Comparison of ENCODE assay signal across 8 cellular contexts in genomic region chr10:18610517-18610916, GRCh38. TPM values are rescaled to one million over a fixed set of nuclear protein-coding genes. Genes with fewer than 3 reads are reported as not detected.
A peak's percentile ranks its signal among the peaks of the same experiment; 100 is the strongest.
DNase-seq lines count a peak whose midpoint lies in the region; ATAC-seq and TF ChIP-seq lines count a peak whose summit lies in the region.

No MANE protein-coding gene starts in this region.

- H3K9ac ChIP-seq in neural progenitor cell: no peak overlapping the region

- H3K4me1 Mint-ChIP-seq in neural progenitor cell: peaks cover 6% of the 10 kb centered on the region
- H3K4me1 Mint-ChIP-seq in CD8-positive, alpha-beta T cell (ENCODE audit: low read depth): no peaks in the 10 kb centered on the region
- H3K4me1 Mint-ChIP-seq in activated naive CD4-positive, alpha-beta T cell treated with anti-CD3 and anti-CD28 coated beads, Interleukin-2, amount 10 ng/mL, durations not matched to agents 7 days and 5 days: no peaks in the 10 kb centered on the region

- DNase-seq in EH (ENCODE audit: low read depth) (peak; percentile 77), NCI-H510A treated with DMSO at 0.1 percent for 48 hours (lab: John Stamatoyannopoulos, UW) (peak; percentile 41), epithelial cell of proximal tubule (ENCODE audit: low read depth) (peak; percentile 90), neural progenitor cell (ENCODE audit: low spot score) (peak; percentile 2), NCI-H1694 (lab: John Stamatoyannopoulos, UW) (no peak)
- DNase-seq in CD8-positive, alpha-beta T cell: no peak
- no peak for DNase-seq in activated naive CD4-positive, alpha-beta T cell treated with anti-CD3 and anti-CD28 coated beads, Interleukin-2, amount 10 ng/mL, durations not matched to agents 7 days and 5 days

- no peak overlapping the region for H3K4me3 Mint-ChIP-seq in neural progenitor cell
- H3K4me3 Mint-ChIP-seq in CD8-positive, alpha-beta T cell: no peak overlapping the region
- no peak overlapping the region for H3K4me3 Mint-ChIP-seq in activated naive CD4-positive, alpha-beta T cell treated with anti-CD3 and anti-CD28 coated beads, Interleukin-2, amount 10 ng/mL, durations not matched to agents 7 days and 5 days

- intact Hi-C loops in CD8-positive, alpha-beta T cell (cut with DNase I, micrococcal nuclease): no loop called here

- CTCF ChIA-PET in CD8-positive, alpha-beta T cell (lab: Charles Lee): no interaction called here
- CTCF ChIA-PET in activated naive CD4-positive, alpha-beta T cell treated with anti-CD3 and anti-CD28 coated beads, Interleukin-2, amount 10 ng/mL, durations not matched to agents 7 days and 5 days (lab: Charles Lee): interaction anchor here (0.7 kb wide), 1 partner anchor 1155 kb away, joined by 3 read pairs; no protein-coding TSS in a partner anchor

- H3K4me3 ChIP-seq in epithelial cell of proximal tubule (ENCODE audit: low read depth, low read length): no peak overlapping the region
- H3K4me3 ChIP-seq in neural progenitor cell: no peak overlapping the region
- H3K4me3 ChIP-seq in CD8-positive, alpha-beta T cell (ENCODE audit: low read depth, low read length): no peak overlapping the region

- no peak for ATAC-seq in CD8-positive, alpha-beta T cell
- no peak for ATAC-seq in GM18909 (IDR thresholded peaks at IDR 0.05; ENCODE audit: poor library complexity, unreplicated experiment)

- H3K79me2 ChIP-seq in neural progenitor cell (ENCODE audit: low read depth): no peaks in the 10 kb centered on the region

- no peak for TF ChIP-seq CTCF in epithelial cell of proximal tubule (conservative IDR thresholded peaks at IDR 0.05; ENCODE audit: low read depth, low read length)
- TF ChIP-seq CTCF in neural progenitor cell (IDR thresholded peaks at IDR 0.05): no peak
- TF ChIP-seq CTCF in CD8-positive, alpha-beta T cell (IDR thresholded peaks at IDR 0.05): no peak

- H3K27me3 ChIP-seq in neural progenitor cell: no peaks in the 10 kb centered on the region
- no peaks in the 10 kb centered on the region for H3K27me3 ChIP-seq in CD8-positive, alpha-beta T cell (ENCODE audit: insufficient read depth, low read length)

- no peaks in the 10 kb centered on the region for H3K9me3 ChIP-seq in neural progenitor cell (ENCODE audit: low read depth)
- no peaks in the 10 kb centered on the region for H3K9me3 ChIP-seq in CD8-positive, alpha-beta T cell (ENCODE audit: low read length)

- H3K27me3 Mint-ChIP-seq in neural progenitor cell (ENCODE audit: insufficient read depth, low read depth): no peaks in the 10 kb centered on the region
- H3K27me3 Mint-ChIP-seq in CD8-positive, alpha-beta T cell (ENCODE audit: low read depth): no peaks in the 10 kb centered on the region
- no peaks in the 10 kb centered on the region for H3K27me3 Mint-ChIP-seq in activated naive CD4-positive, alpha-beta T cell treated with anti-CD3 and anti-CD28 coated beads, Interleukin-2, amount 10 ng/mL, durations not matched to agents 7 days and 5 days

- no peaks in the 10 kb centered on the region for H3F3A ChIP-seq in neural progenitor cell (ENCODE audit: low read depth)

- H3K9me3 Mint-ChIP-seq in neural progenitor cell: no peaks in the 10 kb centered on the region
- H3K9me3 Mint-ChIP-seq in CD8-positive, alpha-beta T cell: no peaks in the 10 kb centered on the region
- no peaks in the 10 kb centered on the region for H3K9me3 Mint-ChIP-seq in activated naive CD4-positive, alpha-beta T cell treated with anti-CD3 and anti-CD28 coated beads, Interleukin-2, amount 10 ng/mL, durations not matched to agents 7 days and 5 days

- no peak overlapping the region for H2AFZ ChIP-seq in neural progenitor cell (replicated peaks)

- no peak overlapping the region for H3K27ac ChIP-seq in neural progenitor cell
- no peak overlapping the region for H3K27ac ChIP-seq in CD8-positive, alpha-beta T cell (ENCODE audit: low read depth, low read length)

- peaks cover 10% of the 10 kb centered on the region for H3K36me3 ChIP-seq in neural progenitor cell
- H3K36me3 ChIP-seq in CD8-positive, alpha-beta T cell (ENCODE audit: insufficient read depth, low read length): peaks cover 9% of the 10 kb centered on the region

- H3K4me1 ChIP-seq in neural progenitor cell: no peaks in the 10 kb centered on the region
- H3K4me1 ChIP-seq in CD8-positive, alpha-beta T cell (ENCODE audit: insufficient read depth, low read length): no peaks in the 10 kb centered on the region

- no peak overlapping the region for H3K4me2 ChIP-seq in neural progenitor cell

- no peaks in the 10 kb centered on the region for H4K20me1 ChIP-seq in neural progenitor cell (ENCODE audit: low read depth)

- POLR2A ChIA-PET in CD8-positive, alpha-beta T cell (lab: Charles Lee): no interaction called here

- H3K27ac Mint-ChIP-seq in neural progenitor cell: peak overlapping the region; percentile 72
- no peak overlapping the region for H3K27ac Mint-ChIP-seq in CD8-positive, alpha-beta T cell
- H3K27ac Mint-ChIP-seq in activated naive CD4-positive, alpha-beta T cell treated with anti-CD3 and anti-CD28 coated beads, Interleukin-2, amount 10 ng/mL, durations not matched to agents 7 days and 5 days: no peak overlapping the region

- H3K36me3 Mint-ChIP-seq in neural progenitor cell: peaks cover 16% of the 10 kb centered on the region
- H3K36me3 Mint-ChIP-seq in CD8-positive, alpha-beta T cell: peaks cover 67% of the 10 kb centered on the region
- peaks cover 18% of the 10 kb centered on the region for H3K36me3 Mint-ChIP-seq in activated naive CD4-positive, alpha-beta T cell treated with anti-CD3 and anti-CD28 coated beads, Interleukin-2, amount 10 ng/mL, durations not matched to agents 7 days and 5 days

RNA-seq across cellular contexts. Expression of gene NSUN6, which starts 40.9 kb away (rescaled TPM):
- total RNA-seq in epithelial cell of proximal tubule (5.4 and 7.2 TPM in 2 replicates), neural progenitor cell (ENCODE audit: low replicate concordance) (20.3 and 21.9 TPM in 2 replicates)
- 10 to 100 TPM; 21.8 to 22.4 TPM for total RNA-seq in CD8-positive, alpha-beta T cell

RNA-seq across cellular contexts. Expression of gene ARL5B, which starts 48.7 kb away (rescaled TPM):
- total RNA-seq in epithelial cell of proximal tubule (20.6 and 22.4 TPM in 2 replicates), neural progenitor cell (ENCODE audit: low replicate concordance) (73.5 and 108 TPM in 2 replicates)
- total RNA-seq in CD8-positive, alpha-beta T cell: 10 to 100 TPM; 12.2 to 12.4 TPM

Comparison
In these comparisons a context has a peak if more than half of its experiments do, and no peak if none do; other contexts are left out.
1. DNase-seq: peak in EH (single experiment), NCI-H510A treated with DMSO at 0.1 percent for 48 hours (single experiment), epithelial cell of proximal tubule (single experiment) and neural progenitor cell (single experiment); none in CD8-positive, alpha-beta T cell (0 of 7), activated naive CD4-positive, alpha-beta T cell treated with anti-CD3 and anti-CD28 coated beads, Interleukin-2, amount 10 ng/mL, durations not matched to agents 7 days and 5 days (single experiment) and NCI-H1694 (single experiment).